ENCODE assay signal across 1 cellular context in genomic region chr6:160355001-160355400, GRCh38.
TF ChIP-seq lines count a peak whose summit lies in the region.

No MANE protein-coding gene starts in this region.

TF ChIP-seq in A549, 52 proteins besides CTCF, POLR2A, EP300 and RAD21 (continued from another document):
- TF ChIP-seq HOXB5 (CRISPR knock-in tag; IDR thresholded peaks at IDR 0.05) (no peak), E2F6 (IDR thresholded peaks at IDR 0.05; ENCODE audit: borderline replicate concordance, low read depth) (no peak), JUNB (IDR thresholded peaks at IDR 0.05) (0 out of 2 replicates have a peak, but pooled peaks have one; percentile 19), PBX3 (IDR thresholded peaks at IDR 0.05) (no peak)
- TF ChIP-seq, protein P1, sequence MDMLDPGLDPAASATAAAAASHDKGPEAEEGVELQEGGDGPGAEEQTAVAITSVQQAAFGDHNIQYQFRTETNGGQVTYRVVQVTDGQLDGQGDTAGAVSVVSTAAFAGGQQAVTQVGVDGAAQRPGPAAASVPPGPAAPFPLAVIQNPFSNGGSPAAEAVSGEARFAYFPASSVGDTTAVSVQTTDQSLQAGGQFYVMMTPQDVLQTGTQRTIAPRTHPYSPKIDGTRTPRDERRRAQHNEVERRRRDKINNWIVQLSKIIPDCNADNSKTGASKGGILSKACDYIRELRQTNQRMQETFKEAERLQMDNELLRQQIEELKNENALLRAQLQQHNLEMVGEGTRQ (IDR thresholded peaks at IDR 0.05), result peak; percentile 76
TF ChIP-seq in A549: peak in this region for 5.
